Comparison of ENCODE assay signal across 9 cellular contexts in genomic region chr9:96219615-96220257, GRCh38.
DNase-seq lines count a peak whose midpoint lies in the region; ATAC-seq, FAIRE-seq and TF ChIP-seq lines count a peak whose summit lies in the region.
"Had no signal": no experiment of that assay in that cellular context is flagged by ENCODE, and none has a peak within 500 bp of the region (broad histone marks: within the 10 kb centered on the region; RNA-seq: fewer than 3 reads in every experiment).

No MANE protein-coding gene starts in this region.

- H3K9me3 Mint-ChIP-seq in CD8-positive, alpha-beta T cell: peaks cover 8% of the 10 kb centered on the region
- H3K9me3 Mint-ChIP-seq in stimulated activated naive B cell treated with anti-CD40 and anti-IgM and Interleukin-4, amounts not matched to agents 10 μg/mL and 1 μg/mL and 100 μg/mL, for 72 hours: peaks cover 6 to 9% of the 10 kb centered on the region in 2 donors

- FAIRE-seq in islet of Langerhans (lab: Jason Lieb, UNC): peak; percentile 83

- ATAC-seq in CD8-positive, alpha-beta T cell: peak; percentile 61
- ATAC-seq in stimulated activated naive B cell treated with anti-CD40 and anti-IgM and Interleukin-4, amounts not matched to agents 10 μg/mL and 1 μg/mL and 100 μg/mL, for 72 hours (replicated peaks): no peak

- H3K36me3 ChIP-seq in CD8-positive, alpha-beta T cell (ENCODE audit: insufficient read depth, low read length): no peaks in the 10 kb centered on the region

- H3K27ac ChIP-seq in CD8-positive, alpha-beta T cell (ENCODE audit: low read depth, low read length): no peak overlapping the region

- intact Hi-C loops in CD8-positive, alpha-beta T cell (cut with DNase I, micrococcal nuclease): loop anchor here (2.0 to 5.0 kb wide), 5 partner anchors 492 to 842 kb away; no protein-coding TSS in a partner anchor

- peaks cover 12% of the 10 kb centered on the region for H3K4me1 Mint-ChIP-seq in CD8-positive, alpha-beta T cell (ENCODE audit: low read depth)
- H3K4me1 Mint-ChIP-seq in stimulated activated naive B cell treated with anti-CD40 and anti-IgM and Interleukin-4, amounts not matched to agents 10 μg/mL and 1 μg/mL and 100 μg/mL, for 72 hours: peaks cover 10 to 16% of the 10 kb centered on the region in 2 donors

- peak overlapping the region; percentile 58 for H3K4me3 Mint-ChIP-seq in CD8-positive, alpha-beta T cell
- peak overlapping the region in 1 of 2 donors; percentile 13 for H3K4me3 Mint-ChIP-seq in stimulated activated naive B cell treated with anti-CD40 and anti-IgM and Interleukin-4, amounts not matched to agents 10 μg/mL and 1 μg/mL and 100 μg/mL, for 72 hours
- H3K4me3 Mint-ChIP-seq: stimulated activated naive CD8-positive, alpha-beta T cell treated with anti-CD3 and anti-CD28 coated beads, Interleukin-15, Interleukin-2, amounts not matched to agents 100 ng/mL and 50 ng/mL, for 24 hours had no signal

- CTCF ChIA-PET in CD8-positive, alpha-beta T cell (lab: Charles Lee): interaction anchor here (0.7 to 2.6 kb wide), 7 partner anchors 9 to 1538 kb away, joined by 3 to 16 read pairs (median 3); no protein-coding TSS in a partner anchor

- POLR2A ChIA-PET in CD8-positive, alpha-beta T cell (lab: Charles Lee): interaction anchor here (0.6 kb wide), 1 partner anchor 1014 kb away, joined by 4 read pairs; no protein-coding TSS in a partner anchor

- peaks cover 44% of the 10 kb centered on the region for H3K27me3 Mint-ChIP-seq in CD8-positive, alpha-beta T cell (ENCODE audit: low read depth)
- H3K27me3 Mint-ChIP-seq in stimulated activated naive B cell treated with anti-CD40 and anti-IgM and Interleukin-4, amounts not matched to agents 10 μg/mL and 1 μg/mL and 100 μg/mL, for 72 hours: peaks cover 48 to 67% of the 10 kb centered on the region in 2 donors

- H3K36me3 Mint-ChIP-seq in CD8-positive, alpha-beta T cell: peaks cover 2% of the 10 kb centered on the region
- H3K36me3 Mint-ChIP-seq in stimulated activated naive B cell treated with anti-CD40 and anti-IgM and Interleukin-4, amounts not matched to agents 10 μg/mL and 1 μg/mL and 100 μg/mL, for 72 hours: peaks cover 0 to 3% of the 10 kb centered on the region in 2 donors

- TF ChIP-seq CTCF in CD8-positive, alpha-beta T cell (IDR thresholded peaks at IDR 0.05): peak; percentile 68

- H3K9me3 ChIP-seq in CD8-positive, alpha-beta T cell (ENCODE audit: low read length): no peaks in the 10 kb centered on the region

- no peak overlapping the region for H3K4me3 ChIP-seq in CD8-positive, alpha-beta T cell (ENCODE audit: low read depth, low read length)

- H3K27me3 ChIP-seq in CD8-positive, alpha-beta T cell (ENCODE audit: insufficient read depth, low read length): no peaks in the 10 kb centered on the region

- DNase-seq in CD8-positive, alpha-beta T cell: peak in 5 of 7 experiments; percentile 27 to 70 (median 40)
- peak; percentile 40 for DNase-seq in NCI-H524 treated with DMSO at 0.1 percent for 48 hours (lab: John Stamatoyannopoulos, UW)
- DNase-seq in astrocyte of the hippocampus (ENCODE audit: low read depth, low spot score): peak; percentile 48
- DNase-seq in stimulated activated CD8-positive, alpha-beta memory T cell treated with anti-CD3 and anti-CD28 coated beads, Interleukin-4, amount 100 ng/mL, for 1 hour (ENCODE audit: low read depth in 2 of 2, low spot score in 1 of 2): peak; percentile 16 to 17
- DNase-seq in stimulated activated naive B cell treated with anti-CD40 and anti-IgM and Interleukin-4, amounts not matched to agents 10 μg/mL and 1 μg/mL and 100 μg/mL, for 72 hours: no peak
- no peak for DNase-seq in SIG-M5 treated with dmso at 0.1 percent for 504 hours (lab: John Stamatoyannopoulos, UW; ENCODE audit: unreplicated experiment)
- DNase-seq in SKM-1 treated with dmso at 0.1 percent for 144 hours (lab: John Stamatoyannopoulos, UW; ENCODE audit: unreplicated experiment): no peak

- peaks cover 8% of the 10 kb centered on the region for H3K4me1 ChIP-seq in CD8-positive, alpha-beta T cell (ENCODE audit: insufficient read depth, low read length)

- H3K27ac Mint-ChIP-seq in CD8-positive, alpha-beta T cell: no peak overlapping the region
- H3K27ac Mint-ChIP-seq in stimulated activated naive B cell treated with anti-CD40 and anti-IgM and Interleukin-4, amounts not matched to agents 10 μg/mL and 1 μg/mL and 100 μg/mL, for 72 hours: no peak overlapping the region
- H3K27ac Mint-ChIP-seq: stimulated activated naive CD8-positive, alpha-beta T cell treated with anti-CD3 and anti-CD28 coated beads, Interleukin-15, Interleukin-2, amounts not matched to agents 100 ng/mL and 50 ng/mL, for 24 hours had no signal

Comparison
In these comparisons a context has a peak if more than half of its experiments do, and no peak if none do; other contexts are left out.
1. DNase-seq: peak in CD8-positive, alpha-beta T cell (5 of 7), NCI-H524 treated with DMSO at 0.1 percent for 48 hours (single experiment), astrocyte of the hippocampus (single experiment) and stimulated activated CD8-positive, alpha-beta memory T cell treated with anti-CD3 and anti-CD28 coated beads, Interleukin-4, amount 100 ng/mL, for 1 hour (2 of 2); none in stimulated activated naive B cell treated with anti-CD40 and anti-IgM and Interleukin-4, amounts not matched to agents 10 μg/mL and 1 μg/mL and 100 μg/mL, for 72 hours (single experiment), SIG-M5 treated with dmso at 0.1 percent for 504 hours (single experiment) and SKM-1 treated with dmso at 0.1 percent for 144 hours (single experiment).